11 cellular contexts compared by ENCODE assay signal in the genomic region with DNA sequence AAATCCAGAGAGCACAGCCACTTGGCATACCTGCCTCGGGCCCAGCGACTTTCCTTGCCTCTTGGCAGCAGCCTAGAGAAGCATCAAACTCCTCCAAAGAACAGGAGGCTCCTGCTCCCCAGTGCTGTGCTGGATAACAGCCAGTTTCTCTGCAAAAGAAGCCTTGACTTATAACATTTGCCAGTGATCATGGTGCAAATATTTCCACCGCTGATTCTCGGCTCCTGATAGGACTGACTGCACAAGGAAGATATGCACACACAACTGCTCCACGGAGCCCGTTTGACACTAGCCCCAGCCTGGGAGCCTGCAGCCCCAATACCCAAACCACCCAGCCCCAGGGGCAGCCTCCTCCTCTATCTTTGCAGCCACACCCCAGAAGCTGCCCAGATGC. TPM values are rescaled to one million over a fixed set of nuclear protein-coding genes. Genes with fewer than 3 reads are reported as not detected.
A peak's percentile ranks its signal among the peaks of the same experiment; 100 is the strongest.
DNase-seq lines count a peak whose midpoint lies in the region; ATAC-seq, FAIRE-seq and TF ChIP-seq lines count a peak whose summit lies in the region.
"Had no signal": no experiment of that assay in that cellular context is flagged by ENCODE, and none has a peak within 500 bp of the region (broad histone marks: within the 10 kb centered on the region; RNA-seq: fewer than 3 reads in every experiment).

No MANE protein-coding gene starts in this region.

- in situ Hi-C loops in brain microvascular endothelial cell (cut with HindIII; ENCODE audit: low pct_ligation_motif_present, low sequenced_read_pairs) = no loop called here

- no peaks in the 10 kb centered on the region for H3K9me3 ChIP-seq in keratinocyte (ENCODE audit: control insufficient read depth, low read depth, low read length)

- peaks cover 57 to 80% of the 10 kb centered on the region in 2 donors for H3K4me1 Mint-ChIP-seq in stimulated activated naive B cell treated with anti-CD40 and anti-IgM and Interleukin-4, amounts not matched to agents 10 μg/mL and 1 μg/mL and 100 μg/mL, for 72 hours

- no peak overlapping the region for H3K4me3 ChIP-seq in brain microvascular endothelial cell (ENCODE audit: low read depth, low read length)
- no peak overlapping the region for H3K4me3 ChIP-seq in keratinocyte (ENCODE audit: control insufficient read depth in 2 of 3, extremely low read depth in 1 of 3, insufficient read depth in 2 of 3, low read depth in 1 of 3, low read length in 3 of 3)

- H4K20me1 ChIP-seq in keratinocyte (ENCODE audit: control insufficient read depth, extremely low read depth, insufficient read depth, low read length) = no peaks in the 10 kb centered on the region

- H2AFZ ChIP-seq in keratinocyte (ENCODE audit: control insufficient read depth, low read length) = no peak overlapping the region

- H3K27ac ChIP-seq in brain microvascular endothelial cell (no peak overlapping the region), keratinocyte (ENCODE audit: control insufficient read depth, insufficient read depth, low read length) (no peak overlapping the region)

- no peaks in the 10 kb centered on the region for H3K79me2 ChIP-seq in keratinocyte (ENCODE audit: control insufficient read depth, insufficient read depth, low read length)

- no peaks in the 10 kb centered on the region for H3K9me3 Mint-ChIP-seq in stimulated activated naive B cell treated with anti-CD40 and anti-IgM and Interleukin-4, amounts not matched to agents 10 μg/mL and 1 μg/mL and 100 μg/mL, for 72 hours
- H3K9me3 Mint-ChIP-seq: H9 had no signal

- TF ChIP-seq CTCF in brain microvascular endothelial cell (IDR thresholded peaks at IDR 0.05; ENCODE audit: low read depth, low read length, missing control alignments) (no peak), keratinocyte (optimal IDR thresholded peaks at IDR 0.05 in 1 of 3, IDR thresholded peaks at IDR 0.05 in 1 of 3, conservative IDR thresholded peaks at IDR 0.05 in 1 of 3; ENCODE audit: extremely low read depth in 1 of 3, insufficient read depth in 2 of 3, low read length in 3 of 3) (no peak)

- DNase-seq in GM04503 (ENCODE audit: low read depth) (peak; percentile 47), brain microvascular endothelial cell (peak; percentile 30), keratinocyte (ENCODE audit: low read depth, low spot score) (no peak), dedifferentiated amniotic fluid mesenchymal stem cell (ENCODE audit: extremely low spot score) (no peak)
- no peak for DNase-seq in stimulated activated naive B cell treated with anti-CD40 and anti-IgM and Interleukin-4, amounts not matched to agents 10 μg/mL and 1 μg/mL and 100 μg/mL, for 72 hours
- no peak for DNase-seq in activated effector memory CD4-positive, alpha-beta T cell treated with anti-CD3 and anti-CD28 coated beads, Interleukin-2, amount 50 U/mL, for 16 hours
- no peak for DNase-seq in stimulated activated naive CD4-positive, alpha-beta T cell (lab: John Stamatoyannopoulos, UW)
- DNase-seq: activated T-cell treated with anti-CD3 and anti-CD28 coated beads, Interleukin-2, amount 50 U/mL, for 48 hours; H9; stimulated activated CD4-positive, alpha-beta T cell treated with anti-CD3 and anti-CD28 coated beads, Interleukin-1b, Interleukin-23, amount 100 ng/mL, for 48 hours had no signal

- peak overlapping the region; percentile 56 for H3K27ac Mint-ChIP-seq in stimulated activated naive B cell treated with anti-CD40 and anti-IgM and Interleukin-4, amounts not matched to agents 10 μg/mL and 1 μg/mL and 100 μg/mL, for 72 hours

- H3K27me3 ChIP-seq in brain microvascular endothelial cell (replicated peaks) (no peaks in the 10 kb centered on the region), keratinocyte (ENCODE audit: control insufficient read depth, extremely low read depth, insufficient read depth, low read length) (no peaks in the 10 kb centered on the region)

- peak; percentile 17 for FAIRE-seq in keratinocyte (lab: Jason Lieb, UNC)

- dilution Hi-C loops in keratinocyte (cut with MboI; ENCODE audit: extremely low pct_ligation_motif_present, low sequenced_read_pairs) = no loop called here

- H3K4me1 ChIP-seq in keratinocyte (ENCODE audit: control insufficient read depth, extremely low read depth, insufficient read depth, low read length) = peaks cover 15% of the 10 kb centered on the region

- peaks cover 4 to 5% of the 10 kb centered on the region in 2 donors for H3K36me3 Mint-ChIP-seq in stimulated activated naive B cell treated with anti-CD40 and anti-IgM and Interleukin-4, amounts not matched to agents 10 μg/mL and 1 μg/mL and 100 μg/mL, for 72 hours

- H3K9ac ChIP-seq in keratinocyte (ENCODE audit: control insufficient read depth, extremely low read depth, insufficient read depth, low read length) = no peak overlapping the region

- no peaks in the 10 kb centered on the region for H3K9me1 ChIP-seq in keratinocyte (ENCODE audit: control insufficient read depth, extremely low read depth, insufficient read depth, low read length)

- no peak for ATAC-seq in stimulated activated naive B cell treated with anti-CD40 and anti-IgM and Interleukin-4, amounts not matched to agents 10 μg/mL and 1 μg/mL and 100 μg/mL, for 72 hours (replicated peaks)
- no peak for ATAC-seq in HG02763 (IDR thresholded peaks at IDR 0.05; ENCODE audit: unreplicated experiment)

- no peaks in the 10 kb centered on the region for H3K27me3 Mint-ChIP-seq in stimulated activated naive B cell treated with anti-CD40 and anti-IgM and Interleukin-4, amounts not matched to agents 10 μg/mL and 1 μg/mL and 100 μg/mL, for 72 hours

- H3K4me3 Mint-ChIP-seq in stimulated activated naive B cell treated with anti-CD40 and anti-IgM and Interleukin-4, amounts not matched to agents 10 μg/mL and 1 μg/mL and 100 μg/mL, for 72 hours = no peak overlapping the region
- H3K4me3 Mint-ChIP-seq: H9 had no signal

- H3K36me3 ChIP-seq in brain microvascular endothelial cell (replicated peaks) (no peaks in the 10 kb centered on the region), keratinocyte (ENCODE audit: control insufficient read depth in 2 of 2, extremely low read depth in 1 of 2, insufficient read depth in 2 of 2, low read length in 2 of 2) (no peaks in the 10 kb centered on the region)

- H3K4me2 ChIP-seq in keratinocyte (ENCODE audit: control insufficient read depth, extremely low read depth, insufficient read depth, low read depth, low read length) = no peak overlapping the region

RNA-seq across cellular contexts. Expression of gene ACSS1, which starts 17.5 kb away (rescaled TPM):
- polyA plus RNA-seq in keratinocyte = 1.1 to 1.7 TPM (median 1.5 TPM) in 3 replicates
- 0.27 TPM for polyA plus RNA-seq in keratinocyte (2011; ENCODE audit: low read depth)
- polyA plus RNA-seq in keratinocyte (2011; cell fraction: cytosol; rRNA removed) = 0.57 and 0.64 TPM in 2 replicates
- 1.4 and 1.8 TPM in 2 replicates for polyA plus RNA-seq in keratinocyte (2011; cell fraction: nucleus; rRNA removed)
- 1.3 and 1.4 TPM in 2 replicates for polyA plus RNA-seq in keratinocyte (2012; ENCODE audit: low replicate concordance)
- 2.2 to 3.1 TPM (median 2.4 TPM) in 3 replicates for polyA minus RNA-seq in keratinocyte
- polyA minus RNA-seq in keratinocyte (2011; cell fraction: cytosol; rRNA and poly(A)+ RNA removed) = 1.3 TPM
- polyA minus RNA-seq in keratinocyte (2011; cell fraction: nucleus; rRNA and poly(A)+ RNA removed) = 0.74 and 1.2 TPM in 2 replicates

RNA-seq across cellular contexts. Expression of gene VSX1, which starts 41.5 kb away (rescaled TPM):
- polyA plus RNA-seq in keratinocyte = not detected in 3 replicates
- not detected for polyA plus RNA-seq in keratinocyte (2011; ENCODE audit: low read depth)
- not detected in 2 replicates for polyA plus RNA-seq in keratinocyte (2011; cell fraction: cytosol; rRNA removed)
- polyA plus RNA-seq in keratinocyte (2011; cell fraction: nucleus; rRNA removed) = not detected in 2 replicates
- polyA plus RNA-seq in keratinocyte (2012; ENCODE audit: low replicate concordance) = not detected in 2 replicates
- polyA minus RNA-seq in keratinocyte = not detected in 3 replicates
- not detected for polyA minus RNA-seq in keratinocyte (2011; cell fraction: cytosol; rRNA and poly(A)+ RNA removed)
- polyA minus RNA-seq in keratinocyte (2011; cell fraction: nucleus; rRNA and poly(A)+ RNA removed) = not detected in 2 replicates

RNA-seq across cellular contexts. Expression of gene APMAP, which starts 47.9 kb away (rescaled TPM):
- 43.2 to 51.9 TPM (median 48.9 TPM) in 3 replicates for polyA plus RNA-seq in keratinocyte
- 28.5 TPM for polyA plus RNA-seq in keratinocyte (2011; ENCODE audit: low read depth)
- polyA plus RNA-seq in keratinocyte (2011; cell fraction: cytosol; rRNA removed) = 19.4 and 21.7 TPM in 2 replicates
- 82.8 and 86.6 TPM in 2 replicates for polyA plus RNA-seq in keratinocyte (2011; cell fraction: nucleus; rRNA removed)
- 51.6 and 76.8 TPM in 2 replicates for polyA plus RNA-seq in keratinocyte (2012; ENCODE audit: low replicate concordance)
- 20.3 to 21.1 TPM (median 20.9 TPM) in 3 replicates for polyA minus RNA-seq in keratinocyte
- polyA minus RNA-seq in keratinocyte (2011; cell fraction: cytosol; rRNA and poly(A)+ RNA removed) = 14.6 TPM
- 37.1 and 51.3 TPM in 2 replicates for polyA minus RNA-seq in keratinocyte (2011; cell fraction: nucleus; rRNA and poly(A)+ RNA removed)

Comparison
In these comparisons a context has a peak if more than half of its experiments do, and no peak if none do; other contexts are left out.
1. DNase-seq: peak in GM04503 (single experiment) and brain microvascular endothelial cell (single experiment); none in keratinocyte (single experiment), stimulated activated naive B cell treated with anti-CD40 and anti-IgM and Interleukin-4, amounts not matched to agents 10 μg/mL and 1 μg/mL and 100 μg/mL, for 72 hours (single experiment), activated effector memory CD4-positive, alpha-beta T cell treated with anti-CD3 and anti-CD28 coated beads, Interleukin-2, amount 50 U/mL, for 16 hours (single experiment), dedifferentiated amniotic fluid mesenchymal stem cell (single experiment) and stimulated activated naive CD4-positive, alpha-beta T cell (0 of 6).